18 cellular contexts compared by ENCODE assay signal in the genomic region with DNA sequence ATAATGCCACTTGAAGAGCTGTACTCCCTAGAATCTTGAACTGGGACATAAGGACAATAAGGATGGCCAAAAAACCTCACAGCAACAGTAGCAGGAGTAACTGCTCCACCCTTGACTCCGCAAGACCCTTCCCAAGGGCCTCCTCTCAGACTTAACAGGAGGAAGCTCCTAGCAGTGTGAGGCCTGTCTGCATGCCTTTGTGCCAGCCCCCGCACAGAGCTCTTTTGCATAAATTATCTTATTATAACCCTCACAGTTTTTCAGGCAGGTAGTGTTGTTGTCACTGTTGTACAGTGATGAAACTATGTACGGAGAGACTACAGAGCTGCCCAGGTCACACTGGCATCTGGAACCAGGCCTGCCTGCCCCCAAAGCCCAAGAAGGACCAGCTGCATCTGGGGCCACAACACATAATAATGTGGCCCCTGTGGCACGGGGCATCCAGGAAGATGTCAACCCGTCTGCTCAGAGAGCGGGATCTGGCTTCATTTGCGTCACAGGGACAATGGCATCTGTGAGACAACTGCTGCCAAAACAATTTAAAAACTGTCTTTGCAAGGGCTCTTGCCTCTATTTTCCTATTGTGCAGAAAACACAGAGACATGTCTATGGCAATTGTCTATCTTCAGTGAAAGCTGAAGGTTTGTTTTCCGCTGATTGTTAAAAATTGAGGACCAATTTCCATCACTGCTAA.
DNase-seq lines count a peak whose midpoint lies in the region; ATAC-seq and TF ChIP-seq lines count a peak whose summit lies in the region.
"Had no signal": no experiment of that assay in that cellular context is flagged by ENCODE, and none has a peak within 500 bp of the region (broad histone marks: within the 10 kb centered on the region; RNA-seq: fewer than 3 reads in every experiment).

No MANE protein-coding gene starts in this region.

- H3K4me3 ChIP-seq in IMR-90 (ENCODE audit: insufficient read depth, low read depth, low read length) (no peak overlapping the region), BE2C (ENCODE audit: low read depth, low read length) (no peak overlapping the region), A673 (ENCODE audit: low read depth, low read length, poor library complexity, severe bottlenecking) (no peak overlapping the region)
- H3K4me3 ChIP-seq: GM12878, GM23248 had no signal

- H3K23ac ChIP-seq in IMR-90 (ENCODE audit: low read depth, low read length), result no peak overlapping the region

- H4K8ac ChIP-seq in IMR-90 (ENCODE audit: low read depth in 2 of 2, low read length in 2 of 2), result no peak overlapping the region

- no peak overlapping the region for H4K91ac ChIP-seq in IMR-90 (ENCODE audit: insufficient read depth, low read depth, low read length)

- no peak overlapping the region for H4K5ac ChIP-seq in IMR-90 (ENCODE audit: low read depth, low read length)

- H3K4ac ChIP-seq in IMR-90 (ENCODE audit: low read depth, low read length), result no peak overlapping the region; the same call in 1 of the 2 replicates

- TF ChIP-seq RAD21 in IMR-90 (IDR thresholded peaks at IDR 0.05; ENCODE audit: low read length), result no peak

- dilution Hi-C loops in IMR-90 (cut with HindIII; ENCODE audit: low sequenced_read_pairs, unreplicated experiment), result no loop called here

- CTCF ChIA-PET in IMR-90 (lab: Yijun Ruan, JAX) (no interaction called here), A673 (lab: Charles Lee) (no interaction called here)

- H3K9me3 ChIP-seq in IMR-90 (ENCODE audit: control insufficient read depth, insufficient read depth, low read length) (no peaks in the 10 kb centered on the region), BE2C (no peaks in the 10 kb centered on the region), A673 (ENCODE audit: low read depth, low read length, poor library complexity, severe bottlenecking) (peaks cover 2% of the 10 kb centered on the region)

- H3K36me3 ChIP-seq in IMR-90 (ENCODE audit: control insufficient read depth, insufficient read depth, low read length) (no peaks in the 10 kb centered on the region), BE2C (no peaks in the 10 kb centered on the region), A673 (ENCODE audit: insufficient read depth, low read length, poor library complexity, severe bottlenecking) (no peaks in the 10 kb centered on the region)

- H3K4me2 ChIP-seq in IMR-90 (ENCODE audit: low read depth, low read length), result no peak overlapping the region
- H3K4me2 ChIP-seq: KMS-11 had no signal

- H3K18ac ChIP-seq in IMR-90 (ENCODE audit: low read depth, low read length), result no peak overlapping the region; the same call in 1 of the 2 replicates

- no peak for TF ChIP-seq CTCF in IMR-90 (conservative IDR thresholded peaks at IDR 0.05; ENCODE audit: low read depth, low read length)
- TF ChIP-seq CTCF in BE2C (IDR thresholded peaks at IDR 0.05; ENCODE audit: low read depth, low read length), result no peak
- no peak for TF ChIP-seq CTCF in A673 (conservative IDR thresholded peaks at IDR 0.05; ENCODE audit: low read depth, low read length)

- TF ChIP-seq POLR2A in IMR-90 (IDR thresholded peaks at IDR 0.05; ENCODE audit: low read depth, low read length), result no peak

- H2AK5ac ChIP-seq in IMR-90 (ENCODE audit: low read depth, low read length), result peak overlapping the region; percentile 31

- no peak overlapping the region for H2BK5ac ChIP-seq in IMR-90 (ENCODE audit: low read depth, low read length, poor library complexity, severe bottlenecking)

- ATAC-seq in IMR-90 (ENCODE audit: low read depth), result no peak
- ATAC-seq: GM12878 had no signal

- no peak overlapping the region for H3K14ac ChIP-seq in IMR-90 (replicated peaks; ENCODE audit: low read depth, low read length)

- H3K27me3 ChIP-seq in IMR-90 (ENCODE audit: control insufficient read depth, insufficient read depth, low read length) (no peaks in the 10 kb centered on the region), BE2C (peaks cover 16% of the 10 kb centered on the region), A673 (replicated peaks; ENCODE audit: insufficient read depth, low read depth, low read length, poor library complexity) (no peaks in the 10 kb centered on the region)

- H3K9me1 ChIP-seq in IMR-90 (ENCODE audit: insufficient read depth, low read length), result peaks cover 25% of the 10 kb centered on the region

- peaks cover 7% of the 10 kb centered on the region; the same call in 1 of the 2 replicates for H4K20me1 ChIP-seq in IMR-90 (ENCODE audit: insufficient read depth, low read length)

- DNase-seq in IMR-90, result no peak
- peak in 11 of 61 donors; percentile 11 to 57 (median 34) for DNase-seq in caudate nucleus (lab: John Stamatoyannopoulos, UW)
- peak; percentile 36 for DNase-seq in islet precursor cell
- DNase-seq in putamen (ENCODE audit: low spot score), result peak; percentile 35
- DNase-seq in HK-2 (ENCODE audit: unreplicated experiment), result no peak
- DNase-seq in BE2C, result no peak
- DNase-seq in NCI-H187 (lab: John Stamatoyannopoulos, UW), result no peak
- DNase-seq in A673 (ENCODE audit: low spot score), result no peak
- DNase-seq: AML-193; Calu3; CD4-positive, alpha-beta T cell; GM23248; NCI-H1092; NCI-H187 treated with DMSO at 0.1 percent for 48 hours; NCI-H2171; SIG-M5 had no signal

- no TSS peak for BruUV-seq in IMR-90 (replicated peaks; lab: Mats Ljungman, UMichigan)
- no TSS peak for BruUV-seq in A673 (replicated peaks; lab: Mats Ljungman, UMichigan)

- no peak overlapping the region for H2BK15ac ChIP-seq in IMR-90 (ENCODE audit: low read depth, low read length)

- no peak overlapping the region; the same call in 1 of the 2 replicates for H2BK120ac ChIP-seq in IMR-90 (ENCODE audit: low read depth, low read length)

- no peak overlapping the region for H2AK9ac ChIP-seq in IMR-90 (replicated peaks; ENCODE audit: low read depth, low read length, poor library complexity)

- POLR2A ChIA-PET in IMR-90 (lab: Charles Lee; ENCODE audit: unreplicated experiment) (no interaction called here), A673 (lab: Charles Lee; ENCODE audit: low non-redundant PET) (no interaction called here)

- no peaks in the 10 kb centered on the region for H3K79me1 ChIP-seq in IMR-90 (ENCODE audit: low read depth in 1 of 2, low read length in 2 of 2)

- no peak overlapping the region for H3K56ac ChIP-seq in IMR-90 (ENCODE audit: extremely low read depth, insufficient read depth, low read length)

- H3K4me1 ChIP-seq in IMR-90 (ENCODE audit: control insufficient read depth, insufficient read depth, low read length) (peaks cover 28% of the 10 kb centered on the region), BE2C (no peaks in the 10 kb centered on the region), A673 (ENCODE audit: insufficient read depth, low read length, poor library complexity, severe bottlenecking) (no peaks in the 10 kb centered on the region)

- H3K27ac ChIP-seq in IMR-90 (ENCODE audit: insufficient read depth, low read length), result no peak overlapping the region
- H3K27ac ChIP-seq in caudate nucleus (ENCODE audit: low read depth, low read length), result peak overlapping the region; percentile 65
- no peak overlapping the region for H3K27ac ChIP-seq in A673 (ENCODE audit: low read depth, low read length, poor library complexity, severe bottlenecking)
- H3K27ac ChIP-seq: GM23248, KMS-11 had no signal

- intact Hi-C loops in IMR-90 (cut with micrococcal nuclease) (no loop called here), A673 (cut with micrococcal nuclease; ENCODE audit: unreplicated experiment) (no loop called here)

- H3K9ac ChIP-seq in IMR-90 (ENCODE audit: low read depth, low read length), result no peak overlapping the region
- H3K9ac ChIP-seq: GM23248, KMS-11 had no signal

- peak overlapping the region; percentile 26 for H2BK20ac ChIP-seq in IMR-90 (ENCODE audit: low read depth, low read length)

- no peak overlapping the region for H2AFZ ChIP-seq in IMR-90 (replicated peaks; ENCODE audit: low read length, poor library complexity)
- H2AFZ ChIP-seq: GM23248 had no signal

- 77% methylated on average over 4 of the region's 8 CpGs; no CpG with 5 or more reads in 1 of the 2 experiments for WGBS in IMR-90 (ENCODE audit: extremely low coverage in 2 of 2, insufficient read length in 1 of 2), 2 experiments

- in situ Hi-C loops in IMR-90 (cut with MboI; ENCODE audit: low sequenced_read_pairs), result no loop called here

TF ChIP-seq in IMR-90, 13 proteins besides CTCF, POLR2A, EP300 and RAD21:
- TF ChIP-seq FOS (IDR thresholded peaks at IDR 0.05; ENCODE audit: low read depth, low read length) (no peak), BHLHE40 (IDR thresholded peaks at IDR 0.05; ENCODE audit: low read depth, low read length) (no peak), NFE2L2 (IDR thresholded peaks at IDR 0.05; ENCODE audit: low read depth, low read length) (no peak), MAZ (IDR thresholded peaks at IDR 0.05; ENCODE audit: borderline replicate concordance, low read depth, low read length) (no peak), RFX5 (IDR thresholded peaks at IDR 0.05; ENCODE audit: low read depth, low read length) (no peak), CEBPB (IDR thresholded peaks at IDR 0.05; ENCODE audit: low read depth, low read length) (no peak), MAFK (IDR thresholded peaks at IDR 0.05; ENCODE audit: low read depth, low read length) (no peak), CHD1 (IDR thresholded peaks at IDR 0.05; ENCODE audit: low read depth, low read length) (no peak)
- TF ChIP-seq, protein P1, sequence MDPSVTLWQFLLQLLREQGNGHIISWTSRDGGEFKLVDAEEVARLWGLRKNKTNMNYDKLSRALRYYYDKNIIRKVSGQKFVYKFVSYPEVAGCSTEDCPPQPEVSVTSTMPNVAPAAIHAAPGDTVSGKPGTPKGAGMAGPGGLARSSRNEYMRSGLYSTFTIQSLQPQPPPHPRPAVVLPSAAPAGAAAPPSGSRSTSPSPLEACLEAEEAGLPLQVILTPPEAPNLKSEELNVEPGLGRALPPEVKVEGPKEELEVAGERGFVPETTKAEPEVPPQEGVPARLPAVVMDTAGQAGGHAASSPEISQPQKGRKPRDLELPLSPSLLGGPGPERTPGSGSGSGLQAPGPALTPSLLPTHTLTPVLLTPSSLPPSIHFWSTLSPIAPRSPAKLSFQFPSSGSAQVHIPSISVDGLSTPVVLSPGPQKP (IDR thresholded peaks at IDR 0.05; ENCODE audit: borderline replicate concordance, low read depth, low read length), result no peak

Comparison
In these comparisons a context has a peak if more than half of its experiments do, and no peak if none do; other contexts are left out.
1. DNase-seq: peak in islet precursor cell (single experiment) and putamen (single experiment); none in IMR-90 (single experiment), HK-2 (single experiment), BE2C (single experiment), NCI-H187 (0 of 2) and A673 (single experiment).